ENCODE assay signal across 8 cellular contexts in genomic region chr17:80264048-80264792, GRCh38. TPM values are rescaled to one million over a fixed set of nuclear protein-coding genes. Genes with fewer than 3 reads are reported as not detected.
DNase-seq lines count a peak whose midpoint lies in the region; ATAC-seq, FAIRE-seq and TF ChIP-seq lines count a peak whose summit lies in the region.

No MANE protein-coding gene starts in this region.

- H3K27ac Mint-ChIP-seq in type B pancreatic cell, result no peak overlapping the region

- H3K36me3 ChIP-seq in heart right ventricle, result peaks cover 0 to 49% (median 4%) of the 10 kb centered on the region in 9 donors
- peaks cover 10 to 22% of the 10 kb centered on the region in 2 donors for H3K36me3 ChIP-seq in mucosa of rectum (ENCODE audit: control insufficient read depth in 2 of 2, insufficient read depth in 2 of 2, low read length in 2 of 2)

- intact Hi-C loops in heart right ventricle (cut with DNase I), result loop anchor here in 6 of 10 donors (5.0 to 10.0 kb wide), 4 partner anchors 42 to 119 kb away; partner anchors contain the start of genes EIF4A3 (in 4 of the 6), SGSH (in 1 of the 6) and SLC26A11 (in 1 of the 6)
- intact Hi-C loops in cardiac septum (cut with DNase I), result loop anchor here (5.0 kb wide), 1 partner anchor 162 kb away; the partner anchor contains the start of gene GAA

- H3K9me3 ChIP-seq in heart right ventricle (no peaks in the 10 kb centered on the region), mucosa of rectum (ENCODE audit: control insufficient read depth in 2 of 2, low read length in 2 of 2) (no peaks in the 10 kb centered on the region)

- no peaks in the 10 kb centered on the region for H3K9me3 Mint-ChIP-seq in type B pancreatic cell

- H3K9ac ChIP-seq in mucosa of rectum (ENCODE audit: low read depth in 1 of 2, low read length in 2 of 2), result peak overlapping the region; percentile 63 to 64

- H3K36me3 Mint-ChIP-seq in type B pancreatic cell, result peaks cover 4% of the 10 kb centered on the region

- H3K27ac ChIP-seq in heart right ventricle (peak overlapping the region in 9 of 10 donors; percentile 98 to 100 (median 99)), mucosa of rectum (ENCODE audit: low read depth in 2 of 2, low read length in 2 of 2) (peak overlapping the region; percentile 57 to 72)

- H3K27me3 ChIP-seq in heart right ventricle (no peaks in the 10 kb centered on the region), mucosa of rectum (ENCODE audit: control insufficient read depth in 2 of 2, insufficient read depth in 2 of 2, low read length in 2 of 2) (no peaks in the 10 kb centered on the region)

- peak in 1 of 8 donors; percentile 2 for ATAC-seq in heart right ventricle
- no peak for ATAC-seq in HG03565 (IDR thresholded peaks at IDR 0.05; ENCODE audit: unreplicated experiment)

- no peak for DNase-seq in heart right ventricle
- DNase-seq in cardiac septum (ENCODE audit: low spot score), result no peak
- peak; percentile 67 for DNase-seq in activated naive CD4-positive, alpha-beta T cell treated with Interleukin-2 at 50 U/mL for 16 hours
- no peak for DNase-seq in type B pancreatic cell (ENCODE audit: extremely low spot score, unreplicated experiment)
- no peak for DNase-seq in COLO829 (ENCODE audit: low spot score)
- DNase-seq in HTR-8/SVneo (ENCODE audit: insufficient read length, low spot score), result no peak

- WGBS in heart right ventricle, 2 donors, result 56 to 65% methylated on average over 16 of the region's 16 CpGs

- peaks cover 13 to 70% (median 47%) of the 10 kb centered on the region in 9 donors for H3K4me1 ChIP-seq in heart right ventricle
- H3K4me1 ChIP-seq in mucosa of rectum (ENCODE audit: control insufficient read depth in 2 of 2, insufficient read depth in 2 of 2, low read length in 2 of 2), result peaks cover 41% of the 10 kb centered on the region in 2 donors

- peak overlapping the region; percentile 66 for H3K4me3 Mint-ChIP-seq in type B pancreatic cell

- TF ChIP-seq CTCF in heart right ventricle (IDR thresholded peaks at IDR 0.05), result no peak
- no peak for TF ChIP-seq CTCF in type B pancreatic cell (conservative IDR thresholded peaks at IDR 0.05)

- no peaks in the 10 kb centered on the region for H3K27me3 Mint-ChIP-seq in type B pancreatic cell

- peak overlapping the region; percentile 26 to 100 (median 62) for H3K4me3 ChIP-seq in heart right ventricle
- peak overlapping the region; percentile 64 to 82 for H3K4me3 ChIP-seq in mucosa of rectum (ENCODE audit: low read length in 2 of 2)

- H3K4me1 Mint-ChIP-seq in type B pancreatic cell (ENCODE audit: unreplicated experiment), result peaks cover 11% of the 10 kb centered on the region

- no peak for FAIRE-seq in HTR-8/SVneo (lab: Jason Lieb, UNC)

RNA-seq across cellular contexts. Expression of gene RNF213, which starts 3.6 kb away (rescaled TPM):
- total RNA-seq in heart right ventricle (10 to 100 TPM; 26.0 to 97.0 (median 31.7) TPM), cardiac septum (46.4 TPM), type B pancreatic cell (ENCODE audit: low replicate concordance) (47.3 and 57.0 TPM in 2 replicates)
- 10 to 100 TPM; 13.1 to 58.7 TPM for polyA plus RNA-seq in heart right ventricle

RNA-seq across cellular contexts. Expression of gene SLC26A11, which starts 44.0 kb away (rescaled TPM):
- 1 to 10 TPM; 3.9 to 8.6 (median 5.1) TPM for total RNA-seq in heart right ventricle
- 1 to 10 TPM; 3.0 to 5.6 TPM for polyA plus RNA-seq in heart right ventricle
- total RNA-seq in cardiac septum, result 8.3 TPM
- 23.6 and 26.4 TPM in 2 replicates for total RNA-seq in type B pancreatic cell (ENCODE audit: low replicate concordance)

RNA-seq across cellular contexts. Expression of gene SGSH, which starts 44.1 kb away (rescaled TPM):
- 10 to 100 TPM in 9 of 10 donors, 1 to 10 TPM in 1; 7.3 to 18.0 (median 14.0) TPM for total RNA-seq in heart right ventricle
- polyA plus RNA-seq in heart right ventricle, result 10 to 100 TPM in 1 of 2 donors, 1 to 10 TPM in 1; 10.0 to 21.7 TPM
- 21.4 TPM for total RNA-seq in cardiac septum
- 40.5 and 45.4 TPM in 2 replicates for total RNA-seq in type B pancreatic cell (ENCODE audit: low replicate concordance)
